In the genomic region with DNA sequence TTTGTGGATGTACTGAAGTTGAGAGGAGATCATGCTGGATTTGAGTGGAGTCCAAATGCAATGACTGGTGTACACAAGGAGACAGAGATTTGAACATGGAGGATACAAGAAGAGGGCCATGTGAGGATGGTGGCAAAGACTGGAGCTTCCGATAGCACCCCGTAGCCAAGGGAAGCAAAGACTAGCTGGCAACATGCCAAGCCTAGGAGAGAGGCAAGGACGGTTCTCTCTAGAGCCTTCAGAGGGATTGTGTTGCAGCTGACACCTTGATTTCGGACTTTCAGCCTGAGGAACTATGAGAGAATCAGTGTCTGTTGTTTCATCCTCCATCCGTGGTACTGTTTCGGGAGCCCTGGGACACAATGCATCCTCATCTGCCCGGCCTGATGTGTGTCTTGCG, we compare ENCODE assay signal across 7 cellular contexts.
"Had no signal": no experiment of that assay in that cellular context is flagged by ENCODE, and none has a peak within 500 bp of the region (broad histone marks: within the 10 kb centered on the region; RNA-seq: fewer than 3 reads in every experiment).

No MANE protein-coding gene starts in this region.

- H3K9ac ChIP-seq: GM23248 had no signal

- H3K4me3 ChIP-seq: GM23248, HAP-1 had no signal

- H2AFZ ChIP-seq: GM23248 had no signal

- DNase-seq: GM23248, GOT3, HFFc6, KG1 had no signal

- H3K9me3 ChIP-seq: HAP-1 had no signal

- H3K4me1 ChIP-seq: HAP-1 had no signal

- FAIRE-seq: HTR-8/SVneo had no signal

- H3K27ac ChIP-seq: GM23248 had no signal

- H3K36me3 ChIP-seq: HAP-1 had no signal

- ATAC-seq: HCT116 had no signal
